ENCODE assay signal across 29 cellular contexts in genomic region chr19:34633806-34634205, GRCh38.
"Had no signal": no experiment of that assay in that cellular context is flagged by ENCODE, and none has a peak within 500 bp of the region (broad histone marks: within the 10 kb centered on the region; RNA-seq: fewer than 3 reads in every experiment).

No MANE protein-coding gene starts in this region.

- H3K27me3 ChIP-seq: stomach, suprapubic skin, testis, thyroid gland, tibial artery, tibial nerve, transverse colon, upper lobe of left lung, upper lobe of right lung, uterus, vagina had no signal

- H3K36me3 Mint-ChIP-seq: stimulated activated effector memory CD8-positive, alpha-beta T cell treated with anti-CD3 and anti-CD28 coated beads, Interleukin-12 subunit alpha, Interleukin-12 subunit beta, amount 100 ng/mL, for 72 hours had no signal

- H3K4me3 Mint-ChIP-seq: stimulated activated effector memory CD8-positive, alpha-beta T cell treated with anti-CD3 and anti-CD28 coated beads, Interleukin-12 subunit alpha, Interleukin-12 subunit beta, amount 100 ng/mL, for 72 hours; stimulated activated memory B cell treated with anti-CD40 and anti-IgM and Interleukin-4, amounts not matched to agents 10 μg/mL and 1 μg/mL and 100 μg/mL, for 72 hours; stimulated activated naive B cell treated with anti-CD40 and anti-IgM and Interleukin-4, amounts not matched to agents 10 μg/mL and 1 μg/mL and 100 μg/mL, for 72 hours; stimulated activated naive CD8-positive, alpha-beta T cell treated with anti-CD3 and anti-CD28 coated beads, Interleukin-15, amount 100 ng/mL, for 72 hours; stimulated activated naive CD8-positive, alpha-beta T cell treated with anti-CD3 and anti-CD28 coated beads, Interleukin-15, Interleukin-2, amounts not matched to agents 100 ng/mL and 50 ng/mL, for 24 hours; type B pancreatic cell had no signal

- H3K27ac ChIP-seq: stomach, suprapubic skin, testis, thoracic aorta, thyroid gland, tibial artery, tibial nerve, transverse colon, upper lobe of left lung, upper lobe of right lung, uterus, vagina had no signal

- ATAC-seq: stimulated activated effector memory CD8-positive, alpha-beta T cell treated with anti-CD3 and anti-CD28 coated beads, Interleukin-12 subunit alpha, Interleukin-12 subunit beta, amount 100 ng/mL, for 72 hours; stimulated activated memory B cell treated with anti-CD40 and anti-IgM and Interleukin-4, amounts not matched to agents 10 μg/mL and 1 μg/mL and 100 μg/mL, for 72 hours; stimulated activated naive B cell treated with anti-CD40 and anti-IgM and Interleukin-4, amounts not matched to agents 10 μg/mL and 1 μg/mL and 100 μg/mL, for 72 hours; stimulated activated naive CD8-positive, alpha-beta T cell treated with anti-CD3 and anti-CD28 coated beads, Interleukin-15, amount 100 ng/mL, for 72 hours; stimulated activated naive CD8-positive, alpha-beta T cell treated with anti-CD3 and anti-CD28 coated beads, Interleukin-15, Interleukin-2, amounts not matched to agents 100 U/mL and 50 U/mL, for 24 hours; upper lobe of right lung had no signal

- H3K4me3 ChIP-seq: stomach, suprapubic skin, testis, thoracic aorta, thyroid gland, tibial artery, tibial nerve, transverse colon, upper lobe of left lung, upper lobe of right lung, uterus, vagina had no signal

- H3K36me3 ChIP-seq: suprapubic skin, thoracic aorta, thyroid gland, transverse colon, upper lobe of left lung, upper lobe of right lung, uterus, vagina had no signal

- H3K4me1 Mint-ChIP-seq: stimulated activated effector memory CD8-positive, alpha-beta T cell treated with anti-CD3 and anti-CD28 coated beads, Interleukin-12 subunit alpha, Interleukin-12 subunit beta, amount 100 ng/mL, for 72 hours; stimulated activated memory B cell treated with anti-CD40 and anti-IgM and Interleukin-4, amounts not matched to agents 10 μg/mL and 1 μg/mL and 100 μg/mL, for 72 hours; stimulated activated naive B cell treated with anti-CD40 and anti-IgM and Interleukin-4, amounts not matched to agents 10 μg/mL and 1 μg/mL and 100 μg/mL, for 72 hours; stimulated activated naive CD8-positive, alpha-beta T cell treated with anti-CD3 and anti-CD28 coated beads, Interleukin-15, amount 100 ng/mL, for 72 hours had no signal

- H3K9me3 ChIP-seq: testis, thyroid gland, upper lobe of right lung had no signal

- H3K27me3 Mint-ChIP-seq: stimulated activated memory B cell treated with anti-CD40 and anti-IgM and Interleukin-4, amounts not matched to agents 10 μg/mL and 1 μg/mL and 100 μg/mL, for 72 hours; stimulated activated naive B cell treated with anti-CD40 and anti-IgM and Interleukin-4, amounts not matched to agents 10 μg/mL and 1 μg/mL and 100 μg/mL, for 72 hours; stimulated activated naive CD8-positive, alpha-beta T cell treated with anti-CD3 and anti-CD28 coated beads, Interleukin-15, amount 100 ng/mL, for 72 hours; stimulated activated naive CD8-positive, alpha-beta T cell treated with anti-CD3 and anti-CD28 coated beads, Interleukin-15, Interleukin-2, amounts not matched to agents 100 ng/mL and 50 ng/mL, for 24 hours; type B pancreatic cell had no signal

- FAIRE-seq: urothelium cell line had no signal

- DNase-seq: stimulated activated CD4-positive, alpha-beta T cell treated with anti-CD3 and anti-CD28 coated beads, Interleukin-2, amount 100 ng/mL, for 48 hours; stimulated activated CD4-positive, alpha-beta T cell treated with anti-CD3 and anti-CD28 coated beads, Interleukin-4, amount 100 ng/mL, for 1 hour; stimulated activated CD4-positive, alpha-beta T cell treated with anti-CD3 and anti-CD28 coated beads, Interleukin-4, amount 100 ng/mL, for 24 hours; stimulated activated CD4-positive, alpha-beta T cell treated with anti-CD3 and anti-CD28 coated beads, Interleukin-4, amount 100 ng/mL, for 4 hours; stimulated activated CD8-positive, alpha-beta memory T cell treated with anti-CD3 and anti-CD28 coated beads, Interleukin-4, amount 100 ng/mL, for 48 hours; stimulated activated naive B cell treated with anti-CD40 and anti-IgM and Interleukin-4, amounts not matched to agents 10 μg/mL and 1 μg/mL and 100 μg/mL, for 72 hours; stimulated activated naive CD4-positive, alpha-beta T cell; stimulated activated naive CD4-positive, alpha-beta T cell treated with Interleukin-2 at 50 U/mL for 16 hours; stimulated activated naive CD8-positive, alpha-beta T cell treated with anti-CD3 and anti-CD28 coated beads, Interleukin-15, amount 100 ng/mL, for 72 hours; stimulated activated naive CD8-positive, alpha-beta T cell treated with anti-CD3 and anti-CD28 coated beads, Interleukin-15, Interleukin-2, amounts not matched to agents 100 U/mL and 50 U/mL, for 24 hours; stomach; substantia nigra; testis; thyroid gland; tibial artery; transverse colon; trophoblast cell; upper lobe of left lung; upper lobe of right lung; uterus had no signal

- H3K4me1 ChIP-seq: stomach, suprapubic skin, testis, thyroid gland, tibial artery, tibial nerve, transverse colon, upper lobe of left lung, upper lobe of right lung, uterus, vagina had no signal

- H3K27ac Mint-ChIP-seq: stimulated activated effector memory CD8-positive, alpha-beta T cell treated with anti-CD3 and anti-CD28 coated beads, Interleukin-12 subunit alpha, Interleukin-12 subunit beta, amount 100 ng/mL, for 72 hours; stimulated activated memory B cell treated with anti-CD40 and anti-IgM and Interleukin-4, amounts not matched to agents 10 μg/mL and 1 μg/mL and 100 μg/mL, for 72 hours; stimulated activated naive B cell treated with anti-CD40 and anti-IgM and Interleukin-4, amounts not matched to agents 10 μg/mL and 1 μg/mL and 100 μg/mL, for 72 hours; stimulated activated naive CD8-positive, alpha-beta T cell treated with anti-CD3 and anti-CD28 coated beads, Interleukin-15, amount 100 ng/mL, for 72 hours; stimulated activated naive CD8-positive, alpha-beta T cell treated with anti-CD3 and anti-CD28 coated beads, Interleukin-15, Interleukin-2, amounts not matched to agents 100 ng/mL and 50 ng/mL, for 24 hours; type B pancreatic cell had no signal
